ENCODE assay signal across 12 cellular contexts in genomic region chr18:52236134-52236533, GRCh38.
"Had no signal": no experiment of that assay in that cellular context is flagged by ENCODE, and none has a peak within 500 bp of the region (broad histone marks: within the 10 kb centered on the region; RNA-seq: fewer than 3 reads in every experiment).

No MANE protein-coding gene starts in this region.

- H3K4me1 ChIP-seq: tibial artery, vagina had no signal

- H3K4me3 ChIP-seq: ovary, skin epidermis, tibial artery, vagina had no signal

- H3K36me3 ChIP-seq: ovary, tibial artery, vagina had no signal

- H3K27me3 ChIP-seq: ovary, vagina had no signal

- H3K9me3 ChIP-seq: ovary, tibial artery, vagina had no signal

- ATAC-seq: left ventricle myocardium superior, T-helper 17 cell had no signal

- H3K27ac ChIP-seq: ovary, skin epidermis, tibial artery, vagina had no signal

- DNase-seq: activated CD4-positive, alpha-beta T cell treated with anti-CD3 and anti-CD28 coated beads, Interleukin-2, amount 10 ng/mL, durations not matched to agents 7 days and 5 days; activated CD4-positive, CD25-positive, alpha-beta regulatory T cell; activated CD8-positive, alpha-beta memory T cell treated with anti-CD3 and anti-CD28 coated beads for 24 hours; activated naive CD4-positive, alpha-beta T cell treated with Interleukin-2 at 50 U/mL for 16 hours; islet precursor cell; left ventricle myocardium superior; mesendoderm; ovary; T-helper 17 cell; tibial artery had no signal
